In the genomic region with DNA sequence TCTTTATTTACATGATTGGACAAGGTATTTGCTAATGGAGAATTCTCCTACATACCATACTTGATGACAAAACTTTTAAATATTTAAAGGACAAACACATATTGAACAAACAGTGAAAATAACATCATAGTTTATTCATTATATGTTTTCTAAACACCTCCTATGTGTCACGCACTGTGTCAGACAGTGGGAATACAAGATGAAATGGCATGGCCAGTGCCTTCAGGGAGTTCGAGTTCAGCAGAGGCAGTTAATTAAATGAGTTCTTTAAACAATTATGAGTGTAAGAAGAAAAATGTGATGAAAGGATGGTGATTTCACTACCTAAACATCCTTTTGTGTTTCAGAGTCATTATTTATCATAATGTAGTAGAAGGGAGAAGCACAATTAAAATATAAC, we compare ENCODE assay signal across 24 cellular contexts.
DNase-seq lines count a peak whose midpoint lies in the region; FAIRE-seq and TF ChIP-seq lines count a peak whose summit lies in the region.
"Had no signal": no experiment of that assay in that cellular context is flagged by ENCODE, and none has a peak within 500 bp of the region (broad histone marks: within the 10 kb centered on the region; RNA-seq: fewer than 3 reads in every experiment).

No MANE protein-coding gene starts in this region.

- CTCF ChIA-PET in MCF 10A (lab: Yijun Ruan, JAX), result no interaction called here

- intact Hi-C loops in MCF 10A (cut with micrococcal nuclease), result no loop called here
- intact Hi-C loops in breast epithelium (cut with DNase I; ENCODE audit: low total_unique reads), result no loop called here

- peak overlapping the region; percentile 69 for H3K27ac Mint-ChIP-seq in MCF 10A (ENCODE audit: low read depth, unreplicated experiment)
- H3K27ac Mint-ChIP-seq: CD4-positive, alpha-beta T cell had no signal

- no peaks in the 10 kb centered on the region for H3K4me1 ChIP-seq in breast epithelium
- H3K4me1 ChIP-seq: BLaER1 treated with 17β-estradiol and CSF1 and Interleukin-3, amounts not matched to agents 10 nM and 100 nM; SJSA1 had no signal

- no peak for TF ChIP-seq POLR2A in breast epithelium (IDR thresholded peaks at IDR 0.05)

- POLR2A ChIA-PET in MCF 10A (lab: Yijun Ruan, JAX), result no interaction called here

- H3K27me3 ChIP-seq in breast epithelium (no peaks in the 10 kb centered on the region), bronchial epithelial cell (ENCODE audit: control insufficient read depth, insufficient read depth, low read length) (no peaks in the 10 kb centered on the region)
- H3K27me3 ChIP-seq: BLaER1 treated with 17β-estradiol and CSF1 and Interleukin-3, amounts not matched to agents 10 nM and 100 nM; SJSA1 had no signal

- FAIRE-seq in bronchial epithelial cell (lab: Jason Lieb, UNC), result no peak
- FAIRE-seq: GM12878, HepG2, K562, RCC 7860 had no signal

- no peaks in the 10 kb centered on the region for H3K9me3 ChIP-seq in breast epithelium
- H3K9me3 ChIP-seq: BLaER1 treated with 17β-estradiol and CSF1 and Interleukin-3, amounts not matched to agents 10 nM and 100 nM; HAP-1; SJSA1 had no signal

- no peaks in the 10 kb centered on the region for H3K36me3 ChIP-seq in breast epithelium
- no peaks in the 10 kb centered on the region for H3K36me3 ChIP-seq in bronchial epithelial cell (ENCODE audit: control insufficient read depth, insufficient read depth, low read length)
- H3K36me3 ChIP-seq: BLaER1 treated with 17β-estradiol and CSF1 and Interleukin-3, amounts not matched to agents 10 nM and 100 nM; HAP-1; SJSA1 had no signal

- BruUV-seq in MCF 10A (replicated peaks; lab: Mats Ljungman, UMichigan), result no TSS peak

- no peak overlapping the region for H3K4me3 ChIP-seq in breast epithelium
- no peak overlapping the region for H3K4me3 ChIP-seq in bronchial epithelial cell (ENCODE audit: low read depth, low read length)
- H3K4me3 ChIP-seq: BLaER1 treated with 17β-estradiol and CSF1 and Interleukin-3, amounts not matched to agents 10 nM and 100 nM; GM12878; HAP-1; K562; SJSA1 had no signal

- H3K27ac ChIP-seq in breast epithelium, result no peak overlapping the region
- H3K27ac ChIP-seq: BLaER1 treated with 17β-estradiol and CSF1 and Interleukin-3, amounts not matched to agents 10 nM and 100 nM; HL-60; SJSA1 had no signal

- H3K9me3 Mint-ChIP-seq in MCF 10A (ENCODE audit: unreplicated experiment), result no peaks in the 10 kb centered on the region

- no peaks in the 10 kb centered on the region for H3K36me3 Mint-ChIP-seq in MCF 10A (ENCODE audit: insufficient read depth, unreplicated experiment)

- TF ChIP-seq CTCF in MCF 10A (IDR thresholded peaks at IDR 0.05; ENCODE audit: unreplicated experiment) (no peak), breast epithelium (IDR thresholded peaks at IDR 0.05) (no peak), bronchial epithelial cell (IDR thresholded peaks at IDR 0.05; ENCODE audit: insufficient read depth, low read length, severe bottlenecking) (no peak)

- H3K4me3 Mint-ChIP-seq in MCF 10A (ENCODE audit: unreplicated experiment), result no peak overlapping the region
- H3K4me3 Mint-ChIP-seq: CD4-positive, alpha-beta T cell had no signal

- H3K27me3 Mint-ChIP-seq in MCF 10A (ENCODE audit: insufficient read depth, unreplicated experiment), result no peaks in the 10 kb centered on the region
- H3K27me3 Mint-ChIP-seq: CD4-positive, alpha-beta T cell had no signal

- DNase-seq in MCF 10A (ENCODE audit: unreplicated experiment), result no peak
- no peak for DNase-seq in breast epithelium (ENCODE audit: low spot score in 2 of 2)
- DNase-seq in NCI-H748 (lab: John Stamatoyannopoulos, UW; ENCODE audit: unreplicated experiment), result peak; percentile 67
- DNase-seq in bronchial epithelial cell (ENCODE audit: low read depth), result peak; percentile 55
- DNase-seq in T1000 (lab: John Stamatoyannopoulos, UW), result no peak
- no peak for DNase-seq in SHP77 treated with DMSO at 0.1 percent for 48 hours (lab: John Stamatoyannopoulos, UW)
- DNase-seq in SIG-M5 treated with dmso at 0.1 percent for 504 hours (lab: John Stamatoyannopoulos, UW; ENCODE audit: unreplicated experiment), result no peak
- DNase-seq: AML-193; CD4-positive, alpha-beta T cell; DMS79; EL; GDM1; GOT3; Kasumi-1; NCI-H1694; NCI-H2029 treated with DMSO at 0.1 percent for 48 hours had no signal

- H3K4me1 Mint-ChIP-seq in MCF 10A (ENCODE audit: insufficient read depth, unreplicated experiment), result no peaks in the 10 kb centered on the region

Comparison
In these comparisons a context has a peak if more than half of its experiments do, and no peak if none do; other contexts are left out.
1. DNase-seq: peak in NCI-H748 (single experiment) and bronchial epithelial cell (single experiment); none in MCF 10A (single experiment), breast epithelium (0 of 2), T1000 (single experiment), SHP77 treated with DMSO at 0.1 percent for 48 hours (single experiment) and SIG-M5 treated with dmso at 0.1 percent for 504 hours (single experiment).